In genomic region chr16:2475413-2476344, GRCh38 we compare ENCODE assay signal across 8 cellular contexts. TPM values are rescaled to one million over a fixed set of nuclear protein-coding genes. Genes with fewer than 3 reads are reported as not detected.
DNase-seq lines count a peak whose midpoint lies in the region; ATAC-seq and TF ChIP-seq lines count a peak whose summit lies in the region.

No MANE protein-coding gene starts in this region.

- peak overlapping the region; percentile 76 for H3K4me3 Mint-ChIP-seq in activated naive CD4-positive, alpha-beta T cell treated with anti-CD3 and anti-CD28 coated beads, Interleukin-2, amount 50 U/mL, for 24 hours

- DNase-seq in cardiac muscle cell (ENCODE audit: low read depth in 1 of 2, low spot score in 1 of 2) (peak in 1 of 2 donors; percentile 34), Right ventricle myocardium superior (no peak), MV-4-11 (lab: John Stamatoyannopoulos, UW) (peak; percentile 21), iPS-NIHi11 (ENCODE audit: low spot score) (peak; percentile 82)
- peak in 4 of 6 experiments; percentile 21 to 40 (median 36) for DNase-seq in stimulated activated naive CD4-positive, alpha-beta T cell (lab: John Stamatoyannopoulos, UW)

- no peaks in the 10 kb centered on the region for H3K9me3 Mint-ChIP-seq in activated naive CD4-positive, alpha-beta T cell treated with anti-CD3 and anti-CD28 coated beads, Interleukin-2, amount 50 U/mL, for 24 hours

- intact Hi-C loops in Right ventricle myocardium superior (cut with DNase I): no loop called here

- TF ChIP-seq CTCF in cardiac muscle cell (IDR thresholded peaks at IDR 0.05; ENCODE audit: low read depth, low read length): no peak

- peaks cover 6% of the 10 kb centered on the region for H3K27me3 Mint-ChIP-seq in activated naive CD4-positive, alpha-beta T cell treated with anti-CD3 and anti-CD28 coated beads, Interleukin-2, amount 50 U/mL, for 24 hours

- H3K4me3 ChIP-seq in cardiac muscle cell: peak overlapping the region; percentile 99

- no peaks in the 10 kb centered on the region for H3K36me3 Mint-ChIP-seq in activated naive CD4-positive, alpha-beta T cell treated with anti-CD3 and anti-CD28 coated beads, Interleukin-2, amount 50 U/mL, for 24 hours

- ATAC-seq in Right ventricle myocardium superior (ENCODE audit: poor library complexity) (no peak), HG02763 (IDR thresholded peaks at IDR 0.05; ENCODE audit: unreplicated experiment) (no peak), HG02973 (IDR thresholded peaks at IDR 0.05; ENCODE audit: unreplicated experiment) (no peak)

- no peak overlapping the region for H3K27ac Mint-ChIP-seq in activated naive CD4-positive, alpha-beta T cell treated with anti-CD3 and anti-CD28 coated beads, Interleukin-2, amount 50 U/mL, for 24 hours

- H3K9me3 ChIP-seq in cardiac muscle cell (ENCODE audit: low read depth): no peaks in the 10 kb centered on the region

- H3K36me3 ChIP-seq in cardiac muscle cell: no peaks in the 10 kb centered on the region

- peaks cover 15% of the 10 kb centered on the region for H3K27me3 ChIP-seq in cardiac muscle cell

- H3K4me1 Mint-ChIP-seq in activated naive CD4-positive, alpha-beta T cell treated with anti-CD3 and anti-CD28 coated beads, Interleukin-2, amount 50 U/mL, for 24 hours: peaks cover 16% of the 10 kb centered on the region

- peaks cover 18% of the 10 kb centered on the region for H3K4me1 ChIP-seq in cardiac muscle cell (ENCODE audit: low read depth)

- no peak overlapping the region for H3K27ac ChIP-seq in cardiac muscle cell

RNA-seq across cellular contexts. Expression of gene TBC1D24, which starts 0.8 kb away (rescaled TPM):
- 17.3 and 23.6 TPM in 2 replicates for total RNA-seq in cardiac muscle cell
- 8.2 and 10.2 TPM in 2 replicates for polyA plus RNA-seq in cardiac muscle cell
- 11.8 TPM for total RNA-seq in Right ventricle myocardium superior

RNA-seq across cellular contexts. Expression of gene NTN3, which starts 4.6 kb away (rescaled TPM):
- total RNA-seq in cardiac muscle cell (9.4 and 20.5 TPM in 2 replicates), Right ventricle myocardium superior (0.19 TPM)
- 1.6 and 5.6 TPM in 2 replicates for polyA plus RNA-seq in cardiac muscle cell

RNA-seq across cellular contexts. Expression of gene TEDC2, which starts 15.8 kb away (rescaled TPM):
- 27.3 and 34.8 TPM in 2 replicates for total RNA-seq in cardiac muscle cell
- polyA plus RNA-seq in cardiac muscle cell: 30.7 and 34.4 TPM in 2 replicates
- 1.0 TPM for total RNA-seq in Right ventricle myocardium superior

RNA-seq across cellular contexts. Expression of gene ATP6V0C, which starts 38.1 kb away (rescaled TPM):
- total RNA-seq in cardiac muscle cell: 92.4 and 117 TPM in 2 replicates
- polyA plus RNA-seq in cardiac muscle cell: 184 and 281 TPM in 2 replicates
- total RNA-seq in Right ventricle myocardium superior: 129 TPM

RNA-seq across cellular contexts. Expression of gene AMDHD2, which starts 44.5 kb away (rescaled TPM):
- total RNA-seq in cardiac muscle cell (32.4 and 39.2 TPM in 2 replicates), Right ventricle myocardium superior (13.4 TPM)
- 25.0 and 30.2 TPM in 2 replicates for polyA plus RNA-seq in cardiac muscle cell

Comparison
In these comparisons a context has a peak if more than half of its experiments do, and no peak if none do; other contexts are left out.
1. RNA of gene TEDC2, which starts 15.8 kb away (total RNA-seq): 27.3 to 34.8 TPM in cardiac muscle cell; 1.0 TPM in Right ventricle myocardium superior (single experiment); every median in the first group is over 10 times any median in the second.